Comparison of ENCODE assay signal across 28 cellular contexts in the genomic region with DNA sequence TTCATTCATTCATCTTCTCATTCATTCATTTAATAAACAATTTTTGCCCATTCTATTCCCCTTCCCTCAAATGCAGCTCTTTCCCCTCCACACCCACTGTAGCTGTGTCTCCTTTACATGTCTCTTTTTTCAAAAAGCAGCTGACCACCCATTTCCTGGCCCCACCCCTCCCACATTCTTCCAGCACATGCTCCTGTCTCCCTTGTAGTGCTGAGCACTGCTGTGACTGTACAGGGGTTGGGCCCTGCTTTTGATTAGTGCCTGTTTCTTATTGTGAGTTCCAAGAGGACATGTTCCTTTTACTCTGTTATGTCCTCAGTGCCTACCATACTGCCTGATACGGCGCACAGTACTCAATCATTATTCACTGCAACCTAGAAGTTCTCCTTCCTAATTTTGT.
"Had no signal": no experiment of that assay in that cellular context is flagged by ENCODE, and none has a peak within 500 bp of the region (broad histone marks: within the 10 kb centered on the region; RNA-seq: fewer than 3 reads in every experiment).

No MANE protein-coding gene starts in this region.

- H3K9me3 ChIP-seq: breast epithelium, left ventricle myocardium inferior, right atrium auricular region, transverse colon, uterus had no signal

- DNase-seq: activated CD4-positive, alpha-beta memory T cell treated with anti-CD3 and anti-CD28 coated beads, Interleukin-2, amount 10 ng/mL, durations not matched to agents 7 days and 5 days; activated CD4-positive, alpha-beta T cell treated with anti-CD3 and anti-CD28 coated beads for 1 hour; activated CD4-positive, alpha-beta T cell treated with anti-CD3 and anti-CD28 coated beads, Interleukin-2, amount 10 ng/mL, durations not matched to agents 7 days and 5 days; activated CD8-positive, alpha-beta memory T cell treated with anti-CD3 and anti-CD28 coated beads, Interleukin-2, amount 50 U/mL, for 48 hours; activated gamma-delta T cell treated with Interleukin-2 at 50 U/mL for 16 hours; activated naive CD4-positive, alpha-beta T cell treated with anti-CD3 and anti-CD28 coated beads, Interleukin-2, amount 50 U/mL, for 16 hours; activated T-cell treated with anti-CD3 and anti-CD28 coated beads, Interleukin-2, amount 50 U/mL, for 4 hours; amygdala; dermis blood vessel endothelial cell; effector CD4-positive, alpha-beta T cell; islet precursor cell; left ventricle myocardium inferior; mesendoderm; natural killer cell; occipital lobe; spleen; stimulated activated naive CD4-positive, alpha-beta T cell treated with Interleukin-2 at 50 U/mL for 16 hours; T1000; transverse colon; uterus had no signal

- H3K4me2 ChIP-seq: hepatocyte, neural progenitor cell had no signal

- H3K36me3 ChIP-seq: breast epithelium, gastroesophageal sphincter, left ventricle myocardium inferior, neural progenitor cell, right atrium auricular region, spleen, transverse colon, uterus had no signal

- H3K27ac ChIP-seq: breast epithelium, epithelial cell of prostate, gastroesophageal sphincter, hepatocyte, left ventricle myocardium inferior, neural progenitor cell, right atrium auricular region, spleen, transverse colon, uterus had no signal

- H3K4me1 ChIP-seq: breast epithelium, gastroesophageal sphincter, left ventricle myocardium inferior, right atrium auricular region, spleen, transverse colon had no signal

- H3K79me2 ChIP-seq: hepatocyte had no signal

- ATAC-seq: activated T-cell treated with anti-CD3 and anti-CD28 coated beads, Interleukin-2, amount 50 U/mL, for 4 hours; activated T-helper 17 cell treated with anti-CD3 and anti-CD28 coated beads, Interleukin-2, amount 50 U/mL, for 72 hours; gastroesophageal sphincter; natural killer cell had no signal

- H2AFZ ChIP-seq: hepatocyte, neural progenitor cell had no signal

- H3K4me3 ChIP-seq: breast epithelium, gastroesophageal sphincter, hepatocyte, left ventricle myocardium inferior, lung, neural progenitor cell, right atrium auricular region, spleen, transverse colon, uterus had no signal

- H3K9ac ChIP-seq: neural progenitor cell had no signal

- H3K27me3 ChIP-seq: breast epithelium, gastroesophageal sphincter, hepatocyte, neural progenitor cell, right atrium auricular region, spleen, transverse colon, uterus had no signal
